In genomic region chr2:201235865-201236811, GRCh38 we compare ENCODE assay signal across 8 cellular contexts. TPM values are rescaled to one million over a fixed set of nuclear protein-coding genes. Genes with fewer than 3 reads are reported as not detected.
DNase-seq lines count a peak whose midpoint lies in the region; TF ChIP-seq lines count a peak whose summit lies in the region.

No MANE protein-coding gene starts in this region.

- intact Hi-C loops in transverse colon (cut with DNase I; ENCODE audit: low total_unique reads), result no loop called here

- peaks cover 8% of the 10 kb centered on the region for H3K4me1 Mint-ChIP-seq in endodermal cell

- peak overlapping the region; percentile 64 for H3K4me3 ChIP-seq in ACC112 (ENCODE audit: low read depth, low read length)
- peak overlapping the region; percentile 95 for H3K4me3 ChIP-seq in GM12865 (ENCODE audit: low read depth, low read length)
- no peak overlapping the region for H3K4me3 ChIP-seq in endodermal cell (ENCODE audit: low read length)
- H3K4me3 ChIP-seq in transverse colon, result peak overlapping the region in 1 of 4 donors; percentile 20

- H3K27ac Mint-ChIP-seq in endodermal cell, result peak overlapping the region; percentile 74

- H3K9me3 ChIP-seq in endodermal cell (ENCODE audit: control insufficient read depth, low read length), result peaks cover 5% of the 10 kb centered on the region
- no peaks in the 10 kb centered on the region for H3K9me3 ChIP-seq in transverse colon

- H3K27ac ChIP-seq in ACC112 (ENCODE audit: low read depth, low read length), result peak overlapping the region; percentile 22
- no peak overlapping the region for H3K27ac ChIP-seq in endodermal cell (ENCODE audit: low read depth, low read length)
- H3K27ac ChIP-seq in transverse colon, result peak overlapping the region in 2 of 4 donors; percentile 13 to 37

- TF ChIP-seq CTCF in GM12865 (IDR thresholded peaks at IDR 0.05; ENCODE audit: insufficient read depth, low read depth, low read length, missing control alignments), result peak; percentile 56
- TF ChIP-seq CTCF in endodermal cell (conservative IDR thresholded peaks at IDR 0.05), result peak; percentile 84
- TF ChIP-seq CTCF in transverse colon (IDR thresholded peaks at IDR 0.05), result peak; percentile 49 to 65 (median 57)

- H3K36me3 ChIP-seq in ACC112 (ENCODE audit: insufficient read depth, low read length) (no peaks in the 10 kb centered on the region), endodermal cell (ENCODE audit: control insufficient read depth, insufficient read depth, low read length) (no peaks in the 10 kb centered on the region), transverse colon (no peaks in the 10 kb centered on the region)

- H3K4me1 ChIP-seq in ACC112 (ENCODE audit: control insufficient read depth, insufficient read depth, low read length, unreplicated experiment) (peaks cover 32% of the 10 kb centered on the region), endodermal cell (ENCODE audit: control insufficient read depth, insufficient read depth, low read length) (no peaks in the 10 kb centered on the region), transverse colon (peaks cover 6 to 44% (median 32%) of the 10 kb centered on the region in 4 donors)

- no peaks in the 10 kb centered on the region for H3K27me3 ChIP-seq in ACC112 (ENCODE audit: insufficient read depth, low read length)
- no peaks in the 10 kb centered on the region for H3K27me3 ChIP-seq in endodermal cell (ENCODE audit: control insufficient read depth, insufficient read depth, low read length, poor library complexity, severe bottlenecking)
- H3K27me3 ChIP-seq in transverse colon, result no peaks in the 10 kb centered on the region

- TF ChIP-seq POLR2A in transverse colon (IDR thresholded peaks at IDR 0.05), result no peak

- peaks cover 14% of the 10 kb centered on the region for H3K36me3 Mint-ChIP-seq in endodermal cell (ENCODE audit: low read depth)

- no peak overlapping the region for H3K9ac ChIP-seq in endodermal cell (ENCODE audit: extremely low read depth, low read length, poor library complexity, severe bottlenecking)

- H3K79me2 ChIP-seq in ACC112 (ENCODE audit: control insufficient read depth, insufficient read depth, low read length, unreplicated experiment), result no peaks in the 10 kb centered on the region

- H3K9me3 Mint-ChIP-seq in endodermal cell, result peaks cover 9% of the 10 kb centered on the region

- no peak overlapping the region for H3K4me3 Mint-ChIP-seq in endodermal cell

- H3K27me3 Mint-ChIP-seq in endodermal cell (ENCODE audit: insufficient read depth), result no peaks in the 10 kb centered on the region

- peak overlapping the region; percentile 77 for H2AFZ ChIP-seq in ACC112 (ENCODE audit: low read length, unreplicated experiment)

- in situ Hi-C loops in transverse colon (cut with MboI; ENCODE audit: low pct_ligation_motif_present in 1 of 4, low pct_unique_long_range_greater_than_20kb in 1 of 4, low sequenced_read_pairs in 3 of 4), result loop anchor here in 3 of 4 donors (10.0 to 25.0 kb wide), 3 partner anchors 51 to 129 kb away; partner anchors contain the start of genes FLACC1 (in 2 of the 3) and CASP10 (in 1 of the 3)

- peak; percentile 76 for DNase-seq in GM12865 (ENCODE audit: low read depth)
- peak; percentile 4 for DNase-seq in NCI-H345 treated with DMSO at 0.1 percent for 48 hours (lab: John Stamatoyannopoulos, UW; ENCODE audit: unreplicated experiment)
- DNase-seq in activated CD4-positive, alpha-beta T cell treated with anti-CD3 and anti-CD28 coated beads for 4 hours, result peak; percentile 44 to 66
- DNase-seq in endodermal cell, result peak; percentile 80
- peak; percentile 86 for DNase-seq in myocyte (ENCODE audit: low read depth)
- DNase-seq in transverse colon, result peak; percentile 37
- DNase-seq in NCI-H524 treated with DMSO at 0.1 percent for 48 hours (lab: John Stamatoyannopoulos, UW), result no peak

- 17 to 61% methylated on average over 6 to 13 of the region's 14 CpGs for WGBS in endodermal cell (ENCODE audit: insufficient coverage in 1 of 2, insufficient read length in 1 of 2), 2 experiments
- 41 to 58% methylated on average over 5 to 14 of the region's 14 CpGs for WGBS in transverse colon (ENCODE audit: low coverage in 1 of 2), 2 donors

- TF ChIP-seq EP300 in transverse colon (IDR thresholded peaks at IDR 0.05; ENCODE audit: low read depth), result no peak

RNA-seq across cellular contexts. Expression of gene CASP8, which starts 24.2 kb away (rescaled TPM):
- total RNA-seq in endodermal cell (1 to 10 TPM; 5.4 to 9.0 TPM), myocyte (10.4 and 12.5 TPM in 2 replicates), transverse colon (10 to 100 TPM; 27.6 to 55.7 (median 40.5) TPM)
- polyA plus RNA-seq in endodermal cell (2013, experiment 1 of 2), result 1.4 TPM
- 0.75 TPM for polyA plus RNA-seq in endodermal cell (2013, experiment 2 of 2)
- 6.0 TPM for polyA plus RNA-seq in myocyte (2012)

RNA-seq across cellular contexts. Expression of gene CASP10, which starts 53.2 kb away (rescaled TPM):
- total RNA-seq in endodermal cell (10 to 100 TPM in 1 of 2 donors, 1 to 10 TPM in 1; 6.0 to 24.5 TPM), myocyte (0.48 TPM in 1 of 2 replicates, not detected in the other), transverse colon (10 to 100 TPM in 3 of 4 donors, 1 to 10 TPM in 1; 4.8 to 68.4 (median 38.1) TPM)
- polyA plus RNA-seq in endodermal cell (2013, experiment 1 of 2), result 0.93 TPM
- polyA plus RNA-seq in endodermal cell (2013, experiment 2 of 2), result 0.99 TPM
- polyA plus RNA-seq in myocyte (2012), result 0.06 TPM
